In genomic region chr14:36940476-36940875, GRCh38 we compare ENCODE assay signal across 17 cellular contexts.
"Had no signal": no experiment of that assay in that cellular context is flagged by ENCODE, and none has a peak within 500 bp of the region (broad histone marks: within the 10 kb centered on the region; RNA-seq: fewer than 3 reads in every experiment).

No MANE protein-coding gene starts in this region.

- H3K4me3 ChIP-seq: ascending aorta, lower lobe of right lung, sigmoid colon, thoracic aorta had no signal

- ATAC-seq: foreskin keratinocyte; left lobe of liver; lower lobe of right lung; naive thymus-derived CD4-positive, alpha-beta T cell had no signal

- H3K36me3 ChIP-seq: ascending aorta, lower lobe of right lung, sigmoid colon, thoracic aorta had no signal

- H3K9me3 ChIP-seq: ascending aorta, lower lobe of right lung, sigmoid colon, thoracic aorta had no signal

- H3K4me1 ChIP-seq: ascending aorta, lower lobe of right lung, sigmoid colon had no signal

- H3K27me3 ChIP-seq: ascending aorta, foreskin keratinocyte had no signal

- DNase-seq: activated CD4-positive, alpha-beta T cell treated with anti-CD3 and anti-CD28 coated beads for 1 hour; activated gamma-delta T cell treated with Interleukin-2 at 50 U/mL for 16 hours; activated T-cell treated with anti-CD3 and anti-CD28 coated beads, Interleukin-2, amount 50 U/mL, for 1 hour; central memory CD4-positive, alpha-beta T cell; effector memory CD4-positive, alpha-beta T cell; foreskin keratinocyte; lower lobe of right lung; naive thymus-derived CD4-positive, alpha-beta T cell; occipital lobe; posterior cingulate gyrus; sigmoid colon; stimulated activated CD4-positive, alpha-beta T cell treated with anti-CD3 and anti-CD28 coated beads, Interleukin-4, amount 100 ng/mL, for 1 hour; stimulated activated naive CD4-positive, alpha-beta T cell treated with Interleukin-2 at 50 U/mL for 16 hours; T-helper 1 cell had no signal

- H3K27ac ChIP-seq: ascending aorta, foreskin keratinocyte, lower lobe of right lung, sigmoid colon, thoracic aorta had no signal
